ENCODE assay signal across 11 cellular contexts in the genomic region with DNA sequence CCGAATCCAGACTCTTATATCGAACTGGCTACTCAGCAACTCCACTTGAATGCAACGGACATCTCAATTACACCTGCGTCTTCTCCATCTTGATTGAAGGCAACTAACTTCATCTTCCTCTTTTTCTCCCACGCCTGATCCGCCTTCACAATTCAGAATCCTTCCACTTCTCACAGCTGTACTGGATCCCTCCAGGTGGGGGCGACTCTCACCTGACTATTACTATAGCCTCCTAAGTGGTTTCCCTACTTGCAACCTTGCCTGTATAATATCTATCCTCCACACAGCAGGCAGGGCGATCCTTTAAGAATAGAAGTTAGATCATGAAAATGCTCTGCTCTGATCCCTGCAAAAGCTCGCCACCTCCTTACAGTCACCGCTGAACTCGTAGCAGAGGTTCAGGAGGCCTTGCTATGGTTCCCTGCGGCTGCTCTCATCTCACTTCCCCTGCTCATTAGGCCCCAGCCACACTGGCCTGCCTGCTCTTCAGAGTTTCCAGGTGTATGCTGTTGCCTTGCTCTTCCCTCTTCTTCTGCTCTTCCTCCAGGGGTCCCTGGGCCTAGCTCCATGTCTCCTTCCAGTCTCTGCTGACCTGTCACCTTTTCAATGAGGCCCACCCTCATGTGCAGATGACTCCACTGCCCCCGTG. TPM values are rescaled to one million over a fixed set of nuclear protein-coding genes. Genes with fewer than 3 reads are reported as not detected.
DNase-seq lines count a peak whose midpoint lies in the region; ATAC-seq, FAIRE-seq and TF ChIP-seq lines count a peak whose summit lies in the region.
"Had no signal": no experiment of that assay in that cellular context is flagged by ENCODE, and none has a peak within 500 bp of the region (broad histone marks: within the 10 kb centered on the region; RNA-seq: fewer than 3 reads in every experiment).

No MANE protein-coding gene starts in this region.

- no peak overlapping the region for H3K4me3 ChIP-seq in HCT116 (replicated peaks in 1 of 2; ENCODE audit: low read depth in 1 of 2, low read length in 2 of 2)
- H3K4me3 ChIP-seq in hepatocyte: no peak overlapping the region
- H3K4me3 ChIP-seq in kidney (ENCODE audit: low read length in 2 of 2): no peak overlapping the region
- H3K4me3 ChIP-seq: SJSA1, spleen, upper lobe of left lung had no signal

- TF ChIP-seq CTCF in D721Med (IDR thresholded peaks at IDR 0.05; ENCODE audit: insufficient read depth, missing control alignments) (peak; percentile 34), HCT116 (IDR thresholded peaks at IDR 0.05 in 2 of 3, conservative IDR thresholded peaks at IDR 0.05 in 1 of 3; ENCODE audit: borderline replicate concordance in 1 of 3, insufficient read depth in 1 of 3, low read depth in 2 of 3, low read length in 2 of 3) (peak in 2 of 3 experiments; percentile 48 to 58; a peak in 4 of 6 replicates), hepatocyte (IDR thresholded peaks at IDR 0.05; ENCODE audit: poor library complexity) (peak; percentile 20), kidney (IDR thresholded peaks at IDR 0.05; ENCODE audit: borderline replicate concordance, extremely low read depth, insufficient read depth) (no peak)

- DNase-seq in D721Med (ENCODE audit: insufficient read length, low spot score) (no peak), HCT116 (ENCODE audit: low read depth, low spot score) (no peak), SK-N-DZ (ENCODE audit: low spot score) (peak; percentile 35), hepatocyte (ENCODE audit: low spot score) (no peak), kidney (no peak), posterior vena cava (ENCODE audit: low spot score) (no peak)
- no peak for DNase-seq in NK-92 treated with Interleukin-12 subunit alpha and Interleukin-12 subunit beta, amount 100 ng/mL, for 24 hours (lab: John Stamatoyannopoulos, UW)
- DNase-seq: spleen, upper lobe of left lung had no signal

- H3K4me1 ChIP-seq in HCT116 (ENCODE audit: control insufficient read depth in 1 of 2, insufficient read depth in 2 of 2, low read length in 2 of 2): no peaks in the 10 kb centered on the region
- H3K4me1 ChIP-seq in hepatocyte (ENCODE audit: insufficient read depth): no peaks in the 10 kb centered on the region
- H3K4me1 ChIP-seq in kidney (ENCODE audit: control insufficient read depth in 1 of 2, insufficient read depth in 1 of 2, low read depth in 1 of 2, low read length in 2 of 2): peaks cover 0 to 5% of the 10 kb centered on the region in 2 donors
- H3K4me1 ChIP-seq: upper lobe of left lung had no signal

- no peak for TF ChIP-seq POLR2A in HCT116 (IDR thresholded peaks at IDR 0.05; ENCODE audit: borderline replicate concordance, extremely low read depth, insufficient read depth, insufficient read length)

- H3K9me2 ChIP-seq in HCT116 (ENCODE audit: insufficient read depth): no peaks in the 10 kb centered on the region
- no peaks in the 10 kb centered on the region for H3K9me2 ChIP-seq in hepatocyte (replicated peaks; ENCODE audit: insufficient read depth)

- H2AFZ ChIP-seq in HCT116 (ENCODE audit: low read depth, low read length, poor library complexity, severe bottlenecking): no peak overlapping the region
- no peak overlapping the region for H2AFZ ChIP-seq in hepatocyte

- H3K9ac ChIP-seq in HCT116 (ENCODE audit: low read length): no peak overlapping the region
- H3K9ac ChIP-seq in kidney (ENCODE audit: low read length in 2 of 2): no peak overlapping the region

- intact Hi-C loops in HCT116 (cut with micrococcal nuclease) (no loop called here), kidney (cut with DNase I) (no loop called here), posterior vena cava (cut with DNase I) (no loop called here)

- H3K36me3 ChIP-seq in HCT116 (ENCODE audit: control insufficient read depth in 1 of 2, insufficient read depth in 2 of 2, low read length in 2 of 2): no peaks in the 10 kb centered on the region
- H3K36me3 ChIP-seq in hepatocyte (replicated peaks; ENCODE audit: insufficient read depth, low read depth): no peaks in the 10 kb centered on the region
- H3K36me3 ChIP-seq in kidney (ENCODE audit: control insufficient read depth in 1 of 2, insufficient read depth in 2 of 2, low read length in 2 of 2): no peaks in the 10 kb centered on the region
- H3K36me3 ChIP-seq: spleen had no signal

- WGBS in hepatocyte (ENCODE audit: low lambda C conversion rate, missing lambda C conversion rate): 92% methylated on average over 13 of the region's 13 CpGs

- H3K9me3 ChIP-seq in HCT116 (ENCODE audit: control insufficient read depth in 1 of 2, insufficient read depth in 1 of 2, low read depth in 1 of 2, low read length in 2 of 2) (no peaks in the 10 kb centered on the region), hepatocyte (ENCODE audit: low read depth) (no peaks in the 10 kb centered on the region), kidney (ENCODE audit: control insufficient read depth in 1 of 2, low read length in 2 of 2) (no peaks in the 10 kb centered on the region)
- H3K9me3 ChIP-seq: SJSA1, spleen, upper lobe of left lung had no signal

- POLR2A ChIA-PET in HCT116 (lab: Charles Lee): no interaction called here

- peak; percentile 30; the same call in 1 of the 2 replicates for TF ChIP-seq RAD21 in HCT116 (IDR thresholded peaks at IDR 0.05; ENCODE audit: low read depth)

- no peaks in the 10 kb centered on the region; the same call in 1 of the 2 replicates for H4K20me1 ChIP-seq in HCT116 (ENCODE audit: insufficient read depth)
- H4K20me1 ChIP-seq in hepatocyte (ENCODE audit: insufficient read depth, poor library complexity, severe bottlenecking): no peaks in the 10 kb centered on the region

- no peaks in the 10 kb centered on the region for H3K79me2 ChIP-seq in HCT116 (ENCODE audit: insufficient read depth, low read length)
- H3K79me2 ChIP-seq in hepatocyte: no peaks in the 10 kb centered on the region

- H3K27ac ChIP-seq in HCT116 (ENCODE audit: low read depth, low read length) (no peak overlapping the region), hepatocyte (no peak overlapping the region), kidney (ENCODE audit: low read depth in 2 of 2, low read length in 2 of 2) (no peak overlapping the region)
- H3K27ac ChIP-seq: SJSA1, spleen, upper lobe of left lung had no signal

- CTCF ChIA-PET in HCT116 (lab: Charles Lee): interaction anchor here (1.2 to 1.4 kb wide), 3 partner anchors 11 to 220 kb away, joined by 3 to 4 read pairs (median 3); no protein-coding TSS in a partner anchor

- H3K4me2 ChIP-seq in HCT116 (ENCODE audit: low read length) (no peak overlapping the region), hepatocyte (no peak overlapping the region)

- peak; percentile 77 for ATAC-seq in HCT116
- no peak for ATAC-seq in activated CD4-positive, CD25-positive, alpha-beta regulatory T cell treated with anti-CD3 and anti-CD28 coated beads, Interleukin-2, amount 50 U/mL, for 24 hours

- RAD21 ChIA-PET in HCT116 (lab: Charles Lee; ENCODE audit: low non-redundant PET in 1 of 2, low total read pairs in 2 of 2, uncharacterized antibody in 2 of 2, unreplicated experiment in 2 of 2): no interaction called here

- no TSS peak for BruUV-seq in HCT116 (replicated peaks; lab: Mats Ljungman, UMichigan)

- FAIRE-seq in D721Med (lab: Jason Lieb, UNC): no peak
- FAIRE-seq in kidney (lab: Jason Lieb, UNC): no peak

- H3K27me3 ChIP-seq in HCT116 (ENCODE audit: insufficient read depth, low read length) (no peaks in the 10 kb centered on the region), hepatocyte (no peaks in the 10 kb centered on the region)
- H3K27me3 ChIP-seq: SJSA1, upper lobe of left lung had no signal

TF ChIP-seq in HCT116, 20 proteins besides CTCF, POLR2A, EP300 and RAD21 (continues in another document):
- TF ChIP-seq, protein P1, sequence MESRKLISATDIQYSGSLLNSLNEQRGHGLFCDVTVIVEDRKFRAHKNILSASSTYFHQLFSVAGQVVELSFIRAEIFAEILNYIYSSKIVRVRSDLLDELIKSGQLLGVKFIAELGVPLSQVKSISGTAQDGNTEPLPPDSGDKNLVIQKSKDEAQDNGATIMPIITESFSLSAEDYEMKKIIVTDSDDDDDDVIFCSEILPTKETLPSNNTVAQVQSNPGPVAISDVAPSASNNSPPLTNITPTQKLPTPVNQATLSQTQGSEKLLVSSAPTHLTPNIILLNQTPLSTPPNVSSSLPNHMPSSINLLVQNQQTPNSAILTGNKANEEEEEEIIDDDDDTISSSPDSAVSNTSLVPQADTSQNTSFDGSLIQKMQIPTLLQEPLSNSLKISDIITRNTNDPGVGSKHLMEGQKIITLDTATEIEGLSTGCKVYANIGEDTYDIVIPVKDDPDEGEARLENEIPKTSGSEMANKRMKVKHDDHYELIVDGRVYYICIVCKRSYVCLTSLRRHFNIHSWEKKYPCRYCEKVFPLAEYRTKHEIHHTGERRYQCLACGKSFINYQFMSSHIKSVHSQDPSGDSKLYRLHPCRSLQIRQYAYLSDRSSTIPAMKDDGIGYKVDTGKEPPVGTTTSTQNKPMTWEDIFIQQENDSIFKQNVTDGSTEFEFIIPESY (IDR thresholded peaks at IDR 0.05; ENCODE audit: extremely low read depth, insufficient replicate concordance, low read length): no peak
- TF ChIP-seq EGR1 (IDR thresholded peaks at IDR 0.05; ENCODE audit: low read depth) (no peak), POLR2AphosphoS5 (IDR thresholded peaks at IDR 0.05; ENCODE audit: low read depth, low read length) (no peak), EZH2phosphoT487 (IDR thresholded peaks at IDR 0.05; ENCODE audit: borderline replicate concordance) (no peak), TCF7L2 (IDR thresholded peaks at IDR 0.05; ENCODE audit: borderline replicate concordance, extremely low read depth, insufficient read depth, insufficient read length) (no peak), ELF1 (IDR thresholded peaks at IDR 0.05; ENCODE audit: borderline replicate concordance, low read depth) (no peak)
- TF ChIP-seq, protein P2, sequence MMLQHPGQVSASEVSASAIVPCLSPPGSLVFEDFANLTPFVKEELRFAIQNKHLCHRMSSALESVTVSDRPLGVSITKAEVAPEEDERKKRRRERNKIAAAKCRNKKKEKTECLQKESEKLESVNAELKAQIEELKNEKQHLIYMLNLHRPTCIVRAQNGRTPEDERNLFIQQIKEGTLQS (IDR thresholded peaks at IDR 0.05): no peak

RNA-seq across cellular contexts. Expression of a gene that starts 31.9 kb away (rescaled TPM):
- 4.4 TPM for total RNA-seq in HCT116 (2021; ENCODE audit: unreplicated experiment)
- polyA plus RNA-seq in HCT116 (2012): 1.8 and 2.4 TPM in 2 replicates
- 6.2 and 9.7 TPM in 2 replicates for polyA plus RNA-seq in SK-N-DZ (2014; cell fraction: cytosol; rRNA removed)
- 7.8 and 18.6 TPM in 2 replicates for polyA plus RNA-seq in SK-N-DZ (2014; cell fraction: nucleus; rRNA removed)
- 2.7 and 2.9 TPM in 2 replicates for total RNA-seq in hepatocyte
- polyA plus RNA-seq in hepatocyte: 3.1 and 5.8 TPM in 2 replicates
- 6.3 TPM for total RNA-seq in kidney
- polyA plus RNA-seq in kidney (ENCODE audit: insufficient read depth, low read depth, low replicate concordance): 2.3 TPM
- total RNA-seq in posterior vena cava: 1 to 10 TPM; 6.8 to 7.2 TPM
